1 cellular context compared by ENCODE assay signal in genomic region chr16:75379911-75380847, GRCh38.
TF ChIP-seq lines count a peak whose summit lies in the region.

No MANE protein-coding gene starts in this region.

TF ChIP-seq in HepG2, 621 proteins besides CTCF, POLR2A, EP300 and RAD21 (continued from another document):
- TF ChIP-seq THAP9 (CRISPR knock-in tag; IDR thresholded peaks at IDR 0.05; ENCODE audit: borderline replicate concordance), result no peak
